In genomic region chr1:2115008-2115921, GRCh38 we compare ENCODE assay signal across 20 cellular contexts.
DNase-seq lines count a peak whose midpoint lies in the region; ATAC-seq and TF ChIP-seq lines count a peak whose summit lies in the region.
"Had no signal": no experiment of that assay in that cellular context is flagged by ENCODE, and none has a peak within 500 bp of the region (broad histone marks: within the 10 kb centered on the region; RNA-seq: fewer than 3 reads in every experiment).

No MANE protein-coding gene starts in this region.

- no peaks in the 10 kb centered on the region for H3K36me3 ChIP-seq in iPS-20b (ENCODE audit: insufficient read depth, low read depth, low read length)
- H3K36me3 ChIP-seq: left lung, tibial artery had no signal

- no peaks in the 10 kb centered on the region for H3K27me3 ChIP-seq in iPS-20b (ENCODE audit: insufficient read depth, low read length)
- H3K27me3 ChIP-seq: body of pancreas, left lung had no signal

- no peaks in the 10 kb centered on the region for H3K36me3 Mint-ChIP-seq in natural killer cell treated with Interleukin-12 subunit alpha and Interleukin-12 subunit beta and Interleukin-15 and Interleukin-18, amount 100 ng/mL, for 72 hours
- H3K36me3 Mint-ChIP-seq in natural killer cell (no peaks in the 10 kb centered on the region), T-cell (peaks cover 9% of the 10 kb centered on the region)

- no peaks in the 10 kb centered on the region for H3K9me3 ChIP-seq in iPS-20b (ENCODE audit: insufficient read depth, low read depth, low read length)
- H3K9me3 ChIP-seq: body of pancreas had no signal

- no peak for TF ChIP-seq CTCF in natural killer cell (IDR thresholded peaks at IDR 0.05)
- no peak for TF ChIP-seq CTCF in GM13977 (IDR thresholded peaks at IDR 0.05; ENCODE audit: extremely low read depth, insufficient read depth, missing control alignments)

- peak overlapping the region; percentile 55; the same call in 1 of the 2 replicates for H3K4me3 ChIP-seq in iPS-20b (ENCODE audit: low read length)
- H3K4me3 ChIP-seq: body of pancreas, left lung, tibial artery had no signal

- H3K27ac ChIP-seq in iPS-20b (ENCODE audit: low read length) = no peak overlapping the region
- H3K27ac ChIP-seq: body of pancreas, left lung, tibial artery had no signal

- in situ Hi-C loops in GM13977 (cut with MboI; ENCODE audit: low pct_unique_long_range_greater_than_20kb, low sequenced_read_pairs, unreplicated experiment) = no loop called here

- no peaks in the 10 kb centered on the region for H3K27me3 Mint-ChIP-seq in natural killer cell treated with Interleukin-12 subunit alpha and Interleukin-12 subunit beta and Interleukin-15 and Interleukin-18, amount 100 ng/mL, for 72 hours
- H3K27me3 Mint-ChIP-seq in natural killer cell (ENCODE audit: low read depth in 2 of 2) (no peaks in the 10 kb centered on the region), T-cell (no peaks in the 10 kb centered on the region)
- H3K27me3 Mint-ChIP-seq: IgD-negative memory B cell had no signal

- H3K4me1 ChIP-seq in iPS-20b (ENCODE audit: insufficient read depth, low read length) = peaks cover 18% of the 10 kb centered on the region; the same call in 1 of the 2 replicates
- H3K4me1 ChIP-seq: body of pancreas, left lung, tibial artery had no signal

- peak overlapping the region; percentile 50; the same call in 1 of the 2 replicates for H3K9ac ChIP-seq in iPS-20b (ENCODE audit: low read depth, low read length)

- POLR2A ChIA-PET in T-cell (lab: Charles Lee) = no interaction called here

- H3K9me3 Mint-ChIP-seq in natural killer cell treated with Interleukin-12 subunit alpha and Interleukin-12 subunit beta and Interleukin-15 and Interleukin-18, amount 100 ng/mL, for 72 hours = peaks cover 3% of the 10 kb centered on the region
- H3K9me3 Mint-ChIP-seq in natural killer cell (no peaks in the 10 kb centered on the region), T-cell (peaks cover 0 to 3% (median 2%) of the 10 kb centered on the region in 3 donors)

- no peak overlapping the region for H3K27ac Mint-ChIP-seq in natural killer cell treated with Interleukin-12 subunit alpha and Interleukin-12 subunit beta and Interleukin-15 and Interleukin-18, amount 100 ng/mL, for 72 hours
- no peak overlapping the region for H3K27ac Mint-ChIP-seq in natural killer cell
- H3K27ac Mint-ChIP-seq in T-cell = peak overlapping the region in 1 of 2 donors; percentile 50
- H3K27ac Mint-ChIP-seq: nephron progenitor cell had no signal

- peaks cover 0 to 9% of the 10 kb centered on the region in 2 donors for H3K4me1 Mint-ChIP-seq in natural killer cell treated with Interleukin-12 subunit alpha and Interleukin-12 subunit beta and Interleukin-15 and Interleukin-18, amount 100 ng/mL, for 72 hours (ENCODE audit: low read depth in 2 of 2)
- H3K4me1 Mint-ChIP-seq in natural killer cell = peaks cover 0 to 4% of the 10 kb centered on the region in 2 donors
- H3K4me1 Mint-ChIP-seq in T-cell = peaks cover 5 to 14% (median 13%) of the 10 kb centered on the region in 3 donors

- intact Hi-C loops in natural killer cell (cut with micrococcal nuclease) = no loop called here

- CTCF ChIA-PET in T-cell (lab: Charles Lee) = interaction anchor here in 1 of 2 donors (0.7 kb wide), 1 partner anchor 59 kb away, joined by 3 read pairs; no protein-coding TSS in a partner anchor

- ATAC-seq in natural killer cell treated with Interleukin-12 subunit alpha and Interleukin-12 subunit beta and Interleukin-15 and Interleukin-18, amount 100 ng/mL, for 72 hours = no peak
- ATAC-seq in natural killer cell (no peak), T-cell (replicated peaks in 1 of 4) (peak in 3 of 4 experiments; percentile 56 to 65 (median 65))
- ATAC-seq: body of pancreas, left lung, sciatic nerve had no signal

- peak; percentile 50 for DNase-seq in natural killer cell treated with Interleukin-12 subunit alpha and Interleukin-12 subunit beta and Interleukin-15 and Interleukin-18, amount 100 ng/mL, for 72 hours (ENCODE audit: low spot score)
- DNase-seq in natural killer cell (no peak), T-cell (peak in 4 of 34 experiments; percentile 16 to 29 (median 22)), DMS153 (lab: John Stamatoyannopoulos, UW) (no peak), GM13977 (ENCODE audit: low spot score) (no peak), NCI-H774 (lab: John Stamatoyannopoulos, UW) (no peak)
- DNase-seq in central memory CD4-positive, alpha-beta T cell = no peak
- DNase-seq: activated gamma-delta T cell; DMS 273 treated with DMSO at 0.1 percent for 48 hours; hippocampal formation; NCI-H1092; NCI-H2227 treated with DMSO at 0.1 percent for 48 hours; stimulated activated CD8-positive, alpha-beta memory T cell treated with anti-CD3 and anti-CD28 coated beads, Interleukin-4, amount 100 ng/mL, for 48 hours; tibial artery had no signal

- no peak overlapping the region for H3K4me3 Mint-ChIP-seq in natural killer cell treated with Interleukin-12 subunit alpha and Interleukin-12 subunit beta and Interleukin-15 and Interleukin-18, amount 100 ng/mL, for 72 hours
- H3K4me3 Mint-ChIP-seq in natural killer cell (no peak overlapping the region), T-cell (peak overlapping the region in 1 of 3 donors; percentile 1)

Comparison
In these comparisons a context has a peak if more than half of its experiments do, and no peak if none do; other contexts are left out.
1. ATAC-seq: peak in T-cell (3 of 4); none in natural killer cell treated with Interleukin-12 subunit alpha and Interleukin-12 subunit beta and Interleukin-15 and Interleukin-18, amount 100 ng/mL, for 72 hours (0 of 2) and natural killer cell (0 of 3).